In the genomic region with DNA sequence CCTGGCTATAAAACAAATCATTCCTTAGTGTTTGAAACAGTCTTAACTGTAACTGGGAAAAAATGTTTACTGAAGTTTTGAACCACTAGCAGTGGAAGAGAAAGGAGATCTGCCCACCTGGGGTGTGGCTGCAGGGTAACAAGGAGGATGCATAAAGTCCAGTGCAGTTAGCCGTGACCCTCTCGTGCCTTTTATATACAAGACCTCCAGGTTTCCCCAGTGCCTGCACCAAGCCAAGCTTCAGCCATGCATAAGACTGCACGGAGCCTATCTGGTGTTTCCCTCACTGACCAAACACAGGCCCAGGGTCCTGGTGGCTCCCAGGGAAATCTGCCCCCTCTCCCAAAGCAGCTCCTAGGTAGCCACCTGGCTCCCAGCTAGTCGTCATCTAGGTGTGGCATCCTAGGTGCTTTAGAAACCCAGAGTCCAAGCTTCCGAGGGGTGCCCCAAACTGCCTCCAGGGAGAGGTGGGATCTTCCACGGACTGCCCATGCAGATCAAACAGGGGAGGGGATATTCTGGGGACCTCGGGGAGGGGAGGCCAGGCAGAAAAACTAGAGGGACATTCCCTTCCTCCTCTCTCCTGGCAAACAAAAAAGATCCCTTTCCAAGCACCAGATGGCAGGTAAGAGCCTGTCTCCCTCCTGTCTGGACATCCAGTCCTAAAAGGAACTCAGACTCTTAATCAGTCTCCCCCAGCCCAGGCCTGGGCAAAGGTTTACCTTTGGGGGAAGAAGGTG, we compare ENCODE assay signal across 8 cellular contexts. TPM values are rescaled to one million over a fixed set of nuclear protein-coding genes. Genes with fewer than 3 reads are reported as not detected.
A peak's percentile ranks its signal among the peaks of the same experiment; 100 is the strongest.
DNase-seq lines count a peak whose midpoint lies in the region; ATAC-seq, FAIRE-seq and TF ChIP-seq lines count a peak whose summit lies in the region.

No MANE protein-coding gene starts in this region.

- no peak overlapping the region for H2AFZ ChIP-seq in astrocyte (ENCODE audit: low read depth, low read length)

- ATAC-seq in heart left ventricle, result peak in 2 of 4 donors; percentile 2 to 13
- no peak for ATAC-seq in left cardiac atrium
- ATAC-seq in GM21786 (IDR thresholded peaks at IDR 0.05; ENCODE audit: unreplicated experiment), result no peak
- ATAC-seq in GM18867 (IDR thresholded peaks at IDR 0.05; ENCODE audit: unreplicated experiment), result no peak

- peaks cover 55% of the 10 kb centered on the region for H3K4me1 Mint-ChIP-seq in astrocyte (ENCODE audit: low read depth, unreplicated experiment)

- H3K79me2 ChIP-seq in astrocyte (ENCODE audit: insufficient read depth, low read length), result peaks cover 75% of the 10 kb centered on the region

- intact Hi-C loops in heart left ventricle (cut with DNase I) (loop anchor here (2.0 to 10.0 kb wide), 15 partner anchors 20 to 154 kb away; no protein-coding TSS in a partner anchor), left cardiac atrium (cut with DNase I) (loop anchor here (5.0 to 10.0 kb wide), 5 partner anchors 44 to 149 kb away; no protein-coding TSS in a partner anchor), uterus (cut with DNase I; ENCODE audit: low total_unique reads) (loop anchor here (10.0 kb wide), 1 partner anchor 152 kb away; no protein-coding TSS in a partner anchor)

- DNase-seq in heart left ventricle, result no peak
- no peak for DNase-seq in left cardiac atrium
- DNase-seq in astrocyte (ENCODE audit: low read depth), result no peak
- no peak for DNase-seq in uterus
- no peak for DNase-seq in GM20000 (ENCODE audit: low spot score)

- H3K36me3 ChIP-seq in heart left ventricle, result no peaks in the 10 kb centered on the region
- H3K36me3 ChIP-seq in astrocyte (ENCODE audit: insufficient read depth, low read length), result no peaks in the 10 kb centered on the region
- H3K36me3 ChIP-seq in liver (ENCODE audit: control insufficient read depth in 4 of 4, insufficient read depth in 3 of 4, low read depth in 1 of 4, low read length in 3 of 4), result no peaks in the 10 kb centered on the region
- H3K36me3 ChIP-seq in uterus, result no peaks in the 10 kb centered on the region

- FAIRE-seq in astrocyte (lab: Jason Lieb, UNC), result no peak

- H3K9ac ChIP-seq in astrocyte (ENCODE audit: low read length) (peak overlapping the region; percentile 93), liver (ENCODE audit: low read depth in 1 of 2, low read length in 2 of 2) (peak overlapping the region; percentile 75 to 78)

- H3K27me3 Mint-ChIP-seq in astrocyte (ENCODE audit: low read depth, unreplicated experiment), result no peaks in the 10 kb centered on the region

- peak; percentile 15 to 52 for TF ChIP-seq RAD21 in liver (IDR thresholded peaks at IDR 0.05)

- peak overlapping the region; percentile 78 to 100 (median 94) for H3K4me3 ChIP-seq in heart left ventricle
- peak overlapping the region; percentile 92 for H3K4me3 ChIP-seq in astrocyte (ENCODE audit: insufficient read depth, low read depth, low read length)
- peak overlapping the region; percentile 91 to 97 (median 92) for H3K4me3 ChIP-seq in liver (ENCODE audit: low read depth in 1 of 3, low read length in 3 of 3)
- peak overlapping the region; percentile 54 to 63 for H3K4me3 ChIP-seq in uterus

- peak overlapping the region; percentile 91 to 100 (median 96) for H3K27ac ChIP-seq in heart left ventricle
- peak overlapping the region; percentile 82 for H3K27ac ChIP-seq in astrocyte (ENCODE audit: low read depth, low read length)
- peak overlapping the region; percentile 90 to 92 for H3K27ac ChIP-seq in liver (ENCODE audit: low read depth in 1 of 2, low read length in 2 of 2)
- peak overlapping the region; percentile 77 to 80 for H3K27ac ChIP-seq in uterus

- peak in 2 of 12 donors; percentile 11 to 25 for TF ChIP-seq CTCF in heart left ventricle (IDR thresholded peaks at IDR 0.05)
- TF ChIP-seq CTCF in astrocyte (IDR thresholded peaks at IDR 0.05; ENCODE audit: insufficient read depth, low read depth, low read length), result no peak
- TF ChIP-seq CTCF in liver (IDR thresholded peaks at IDR 0.05; ENCODE audit: low read depth, low read length, missing input control), result peak; percentile 17
- TF ChIP-seq CTCF in uterus (IDR thresholded peaks at IDR 0.05), result peak in 1 of 4 experiments; percentile 13
- TF ChIP-seq CTCF in GM20000 (IDR thresholded peaks at IDR 0.05; ENCODE audit: extremely low read depth, missing control alignments), result no peak

- peaks cover 19% of the 10 kb centered on the region for H3K36me3 Mint-ChIP-seq in astrocyte (ENCODE audit: low read depth, unreplicated experiment)

- H3K4me2 ChIP-seq in astrocyte (ENCODE audit: low read length), result peak overlapping the region; percentile 90

- H3K4me1 ChIP-seq in heart left ventricle (peaks cover 0 to 80% (median 47%) of the 10 kb centered on the region in 12 donors), astrocyte (ENCODE audit: insufficient read depth, low read length) (peaks cover 56% of the 10 kb centered on the region), liver (ENCODE audit: control insufficient read depth in 4 of 4, insufficient read depth in 4 of 4, low read length in 3 of 4) (peaks cover 16 to 61% (median 51%) of the 10 kb centered on the region in 4 donors), uterus (peaks cover 0 to 8% of the 10 kb centered on the region in 2 donors)

- 44 to 55% (median 50%) methylated on average over 7 of the region's 7 CpGs for WGBS in heart left ventricle, 4 donors
- 26% methylated on average over 7 of the region's 7 CpGs for WGBS in liver

- TF ChIP-seq POLR2A in heart left ventricle (IDR thresholded peaks at IDR 0.05), result no peak
- no peak for TF ChIP-seq POLR2A in uterus (IDR thresholded peaks at IDR 0.05)

- H4K20me1 ChIP-seq in astrocyte (ENCODE audit: insufficient read depth, low read length), result peaks cover 65% of the 10 kb centered on the region

- H3K27ac Mint-ChIP-seq in astrocyte (ENCODE audit: unreplicated experiment), result peak overlapping the region; percentile 89

- no peaks in the 10 kb centered on the region for H3K9me3 Mint-ChIP-seq in astrocyte (ENCODE audit: unreplicated experiment)

- H3K9me3 ChIP-seq in heart left ventricle (no peaks in the 10 kb centered on the region), astrocyte (ENCODE audit: insufficient read depth, low read depth, low read length) (no peaks in the 10 kb centered on the region), liver (ENCODE audit: control insufficient read depth in 4 of 4, low read length in 3 of 4) (no peaks in the 10 kb centered on the region), uterus (no peaks in the 10 kb centered on the region)

- peak overlapping the region; percentile 98 for H3K4me3 Mint-ChIP-seq in astrocyte (ENCODE audit: unreplicated experiment)

- H3K27me3 ChIP-seq in heart left ventricle (peaks cover 0 to 13% (median 0%) of the 10 kb centered on the region in 9 donors), astrocyte (ENCODE audit: insufficient read depth, low read length) (no peaks in the 10 kb centered on the region), liver (ENCODE audit: control insufficient read depth in 4 of 4, insufficient read depth in 4 of 4, low read length in 3 of 4) (no peaks in the 10 kb centered on the region), uterus (no peaks in the 10 kb centered on the region)

TF ChIP-seq in liver, 16 proteins besides CTCF, POLR2A, EP300 and RAD21 (continues in another document):
- no peak for TF ChIP-seq FOXA1 (IDR thresholded peaks at IDR 0.05)
- TF ChIP-seq SP1 (IDR thresholded peaks at IDR 0.05), result no peak
- no peak for TF ChIP-seq YY1 (IDR thresholded peaks at IDR 0.05)
- no peak for TF ChIP-seq EGR1 (IDR thresholded peaks at IDR 0.05; ENCODE audit: low read depth in 2 of 2)
- TF ChIP-seq FOXA2 (IDR thresholded peaks at IDR 0.05), result no peak
- no peak for TF ChIP-seq ZBTB33 (IDR thresholded peaks at IDR 0.05)
- no peak for TF ChIP-seq HNF4G (IDR thresholded peaks at IDR 0.05)
- TF ChIP-seq, protein P1, sequence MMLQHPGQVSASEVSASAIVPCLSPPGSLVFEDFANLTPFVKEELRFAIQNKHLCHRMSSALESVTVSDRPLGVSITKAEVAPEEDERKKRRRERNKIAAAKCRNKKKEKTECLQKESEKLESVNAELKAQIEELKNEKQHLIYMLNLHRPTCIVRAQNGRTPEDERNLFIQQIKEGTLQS (IDR thresholded peaks at IDR 0.05), result no peak
- TF ChIP-seq JUND (IDR thresholded peaks at IDR 0.05), result no peak
- no peak for TF ChIP-seq NR2F2 (IDR thresholded peaks at IDR 0.05)
- no peak for TF ChIP-seq TAF1 (conservative IDR thresholded peaks at IDR 0.05)
- no peak for TF ChIP-seq HNF4A (conservative IDR thresholded peaks at IDR 0.05)
- no peak for TF ChIP-seq RXRA (IDR thresholded peaks at IDR 0.05)

RNA-seq across cellular contexts. Expression of gene SHB, which starts 2.7 kb away (rescaled TPM):
- 10 to 100 TPM; 10.7 to 31.4 (median 21.4) TPM for total RNA-seq in heart left ventricle
- 10 to 100 TPM in 1 of 2 donors, 1 to 10 TPM in 1; 7.8 to 23.2 TPM for polyA plus RNA-seq in heart left ventricle
- total RNA-seq in left cardiac atrium, result 10 to 100 TPM; 20.3 to 34.6 TPM
- 53.4 and 54.5 TPM in 2 replicates for total RNA-seq in astrocyte
- total RNA-seq in liver, result 10 to 100 TPM in 1 of 2 donors, 1 to 10 TPM in 1; 3.4 to 17.3 TPM
- 10 to 100 TPM in 1 of 2 donors, 1 to 10 TPM in 1; 3.6 to 10.4 TPM for polyA plus RNA-seq in liver
- 10 to 100 TPM in 1 of 4 donors, 1 to 10 TPM in 3; 3.5 to 19.6 (median 7.3) TPM for total RNA-seq in uterus
